8 cellular contexts compared by ENCODE assay signal in genomic region chr18:75209129-75209951, GRCh38. TPM values are rescaled to one million over a fixed set of nuclear protein-coding genes. Genes with fewer than 3 reads are reported as not detected.
DNase-seq lines count a peak whose midpoint lies in the region; ATAC-seq lines count a peak whose summit lies in the region.

Gene PTGR3 (minus strand): TSS chr18:75209139. CDS start chr18:75209058, 81 bp downstream.

- H3K9me3 ChIP-seq in BLaER1, result no peaks in the 10 kb centered on the region

- peak within 1 kb of the TSS; percentile 90 for H3K9ac ChIP-seq in BLaER1

- peak; percentile 37 for ATAC-seq in GM19328 (IDR thresholded peaks at IDR 0.05; ENCODE audit: unreplicated experiment)
- peak; percentile 37 for ATAC-seq in HG03457 (IDR thresholded peaks at IDR 0.05; ENCODE audit: unreplicated experiment)
- ATAC-seq in left lobe of liver, result peak; percentile 69

- DNase-seq in NCI-H748 treated with DMSO at 0.1 percent for 48 hours (lab: John Stamatoyannopoulos, UW) (peak; percentile 74), dedifferentiated amniotic fluid mesenchymal stem cell (ENCODE audit: extremely low spot score) (peak; percentile 65), left lobe of liver (ENCODE audit: low spot score) (peak; percentile 91)
- peak; percentile 53 to 71 for DNase-seq in activated CD4-positive, alpha-beta T cell treated with anti-CD3 and anti-CD28 coated beads, Interleukin-2, amount 50 U/mL, for 24 hours (ENCODE audit: low read depth in 1 of 2, low spot score in 1 of 2)
- DNase-seq in stimulated activated CD4-positive, alpha-beta T cell treated with anti-CD3 and anti-CD28 coated beads, Interleukin-2, amount 100 ng/mL, for 48 hours, result peak; percentile 63 to 67

- peaks cover 8% of the 10 kb centered on the region; the same call in 1 of the 2 replicates for H3K36me3 ChIP-seq in BLaER1

- H3K4me3 ChIP-seq in BLaER1, result peak within 1 kb of the TSS; percentile 98

- H3K27me3 ChIP-seq in BLaER1, result peaks cover 38% of the 10 kb centered on the region

- H4K20me1 ChIP-seq in BLaER1, result peaks cover 65% of the 10 kb centered on the region

- H3K4me2 ChIP-seq in BLaER1, result peak within 1 kb of the TSS; percentile 98

- H3K27ac ChIP-seq in BLaER1, result peak within 1 kb of the TSS; percentile 93

- peaks cover 59% of the 10 kb centered on the region for H3K4me1 ChIP-seq in BLaER1

RNA-seq across cellular contexts. Expression of gene PTGR3, which starts in this region (rescaled TPM):
- total RNA-seq in left lobe of liver, result 25.4 TPM

Comparison
In these comparisons a context has a peak if more than half of its experiments do, and no peak if none do; other contexts are left out.
1. Peak in every context shown above with its lines: DNase-seq, ATAC-seq, H3K4me3 ChIP-seq and H3K27ac ChIP-seq.